In the genomic region with DNA sequence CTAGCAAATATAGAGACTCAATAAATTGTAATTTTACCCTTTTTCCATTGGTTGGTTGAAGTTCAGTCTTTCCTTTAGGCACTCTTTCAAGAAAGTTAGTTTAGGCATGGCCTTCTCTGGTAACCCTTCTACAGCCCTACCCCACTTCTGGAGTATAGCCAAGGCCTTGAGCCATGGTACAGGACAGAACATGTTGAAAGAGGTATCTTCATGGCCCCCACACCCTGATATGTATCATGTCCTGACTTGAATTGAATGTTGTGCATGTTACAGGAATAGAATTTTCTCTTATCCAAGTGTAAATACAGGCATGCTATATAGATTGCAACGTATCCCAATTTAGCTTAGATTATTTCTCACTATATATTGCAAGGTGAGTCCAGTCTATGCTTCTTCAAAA, we compare ENCODE assay signal across 18 cellular contexts.
DNase-seq lines count a peak whose midpoint lies in the region; ATAC-seq and TF ChIP-seq lines count a peak whose summit lies in the region.
"Had no signal": no experiment of that assay in that cellular context is flagged by ENCODE, and none has a peak within 500 bp of the region (broad histone marks: within the 10 kb centered on the region; RNA-seq: fewer than 3 reads in every experiment).

No MANE protein-coding gene starts in this region.

- H3K4me1 ChIP-seq in mammary epithelial cell (ENCODE audit: insufficient read depth, low read length) (peaks cover 35% of the 10 kb centered on the region), left lung (peaks cover 25 to 27% of the 10 kb centered on the region in 2 donors), thoracic aorta (ENCODE audit: control insufficient read depth in 1 of 2, low read depth in 2 of 2) (peaks cover 9 to 31% of the 10 kb centered on the region in 2 donors)

- H3K79me2 ChIP-seq in mammary epithelial cell (ENCODE audit: insufficient read depth, low read length), result peaks cover 98% of the 10 kb centered on the region

- dilution Hi-C loops in mammary epithelial cell (cut with HindIII; ENCODE audit: low sequenced_read_pairs), result no loop called here

- TF ChIP-seq CTCF in RWPE1 (conservative IDR thresholded peaks at IDR 0.05; ENCODE audit: low read depth) (no peak), mammary epithelial cell (conservative IDR thresholded peaks at IDR 0.05 in 1 of 2, IDR thresholded peaks at IDR 0.05 in 1 of 2; ENCODE audit: extremely low read depth in 1 of 2, insufficient read depth in 1 of 2, low read depth in 1 of 2, low read length in 2 of 2) (no peak), left lung (IDR thresholded peaks at IDR 0.05) (no peak), thoracic aorta (IDR thresholded peaks at IDR 0.05) (no peak)

- peak overlapping the region in 1 of 3 experiments; percentile 33 for H3K4me3 ChIP-seq in mammary epithelial cell (replicated peaks in 1 of 3; ENCODE audit: insufficient read depth in 1 of 3, low read depth in 2 of 3, low read length in 3 of 3)
- no peak overlapping the region for H3K4me3 ChIP-seq in left lung
- no peak overlapping the region for H3K4me3 ChIP-seq in thoracic aorta
- H3K4me3 ChIP-seq: cardiac muscle cell, dorsolateral prefrontal cortex, pancreas, right lobe of liver had no signal

- H3K9me3 ChIP-seq in mammary epithelial cell (replicated peaks; ENCODE audit: insufficient read depth, low read length) (no peaks in the 10 kb centered on the region), left lung (no peaks in the 10 kb centered on the region), thoracic aorta (no peaks in the 10 kb centered on the region)
- H3K9me3 ChIP-seq: pancreas, right lobe of liver had no signal

- CTCF ChIA-PET in RWPE1 (lab: Yijun Ruan, JAX), result no interaction called here
- CTCF ChIA-PET in mammary epithelial cell (lab: Charles Lee; ENCODE audit: low non-redundant PET), result no interaction called here

- H3K27me3 ChIP-seq in mammary epithelial cell (ENCODE audit: insufficient read depth, low read length) (no peaks in the 10 kb centered on the region), left lung (no peaks in the 10 kb centered on the region), thoracic aorta (replicated peaks; ENCODE audit: insufficient read depth) (no peaks in the 10 kb centered on the region)
- H3K27me3 ChIP-seq: cardiac muscle cell, dorsolateral prefrontal cortex, pancreas, right lobe of liver had no signal

- DNase-seq in RWPE1 (ENCODE audit: low spot score), result peak; percentile 98
- peak; percentile 93 for DNase-seq in mammary epithelial cell
- DNase-seq in left lung, result no peak
- DNase-seq in thoracic aorta (ENCODE audit: low spot score), result no peak
- DNase-seq in medulla oblongata (ENCODE audit: extremely low spot score), result no peak
- DNase-seq: activated CD4-positive, alpha-beta memory T cell treated with anti-CD3 and anti-CD28 coated beads, Interleukin-2, amount 10 ng/mL, durations not matched to agents 7 days and 5 days; activated T-cell treated with anti-CD3 and anti-CD28 coated beads for 4 hours; amniotic stem cell; CD8-positive, alpha-beta memory T cell; dorsolateral prefrontal cortex; midbrain; NCI-H1694 treated with DMSO at 0.1 percent for 48 hours; pancreas; right lobe of liver; WERI-Rb-1 had no signal

- BruUV-seq in mammary epithelial cell (replicated peaks; lab: Mats Ljungman, UMichigan), result no TSS peak

- no peak overlapping the region for H2AFZ ChIP-seq in mammary epithelial cell (ENCODE audit: low read depth, low read length)

- POLR2A ChIA-PET in RWPE1 (lab: Yijun Ruan, JAX; ENCODE audit: low non-redundant PET), result no interaction called here

- H3K36me3 ChIP-seq in mammary epithelial cell (ENCODE audit: insufficient read depth, low read length) (peaks cover 4% of the 10 kb centered on the region), left lung (no peaks in the 10 kb centered on the region), thoracic aorta (no peaks in the 10 kb centered on the region)
- H3K36me3 ChIP-seq: cardiac muscle cell, pancreas, right lobe of liver, WERI-Rb-1 had no signal

- intact Hi-C loops in mammary epithelial cell (cut with micrococcal nuclease) (loop anchor here (1.0 kb wide), 1 partner anchor 9 kb away; no protein-coding TSS in a partner anchor), left lung (cut with DNase I) (no loop called here)

- WGBS in mammary epithelial cell (ENCODE audit: low coverage, missing lambda C conversion rate), result 0% methylated on average over 1 of the region's 1 CpG

- in situ Hi-C loops in mammary epithelial cell (cut with MboI; ENCODE audit: low sequenced_read_pairs in 2 of 2), result no loop called here

- peak; percentile 8 for ATAC-seq in left lung
- ATAC-seq in thoracic aorta (ENCODE audit: insufficient number of reproducible peaks, low FRiP score, low read depth), result no peak
- no peak for ATAC-seq in GM19452 (IDR thresholded peaks at IDR 0.05; ENCODE audit: unreplicated experiment)
- no peak for ATAC-seq in HG03135 (IDR thresholded peaks at IDR 0.05; ENCODE audit: unreplicated experiment)
- ATAC-seq: pancreas had no signal

- no peak overlapping the region for H3K27ac ChIP-seq in RWPE1
- H3K27ac ChIP-seq in mammary epithelial cell (ENCODE audit: insufficient read depth, low read depth, low read length), result peak overlapping the region; percentile 95
- H3K27ac ChIP-seq in left lung, result peak overlapping the region; percentile 24 to 42
- H3K27ac ChIP-seq in thoracic aorta, result peak overlapping the region; percentile 9 to 67
- H3K27ac ChIP-seq: cardiac muscle cell, dorsolateral prefrontal cortex, pancreas, right lobe of liver, WERI-Rb-1 had no signal

- H4K20me1 ChIP-seq in mammary epithelial cell (ENCODE audit: insufficient read depth, low read length), result no peaks in the 10 kb centered on the region

- peak overlapping the region; percentile 79 for H3K9ac ChIP-seq in mammary epithelial cell (ENCODE audit: insufficient read depth, low read length)

- H3K4me2 ChIP-seq in mammary epithelial cell (ENCODE audit: insufficient read depth, low read depth, low read length), result peak overlapping the region; percentile 82

Comparison
In these comparisons a context has a peak if more than half of its experiments do, and no peak if none do; other contexts are left out.
1. DNase-seq: peak in RWPE1 (single experiment) and mammary epithelial cell (single experiment); none in left lung (0 of 2), thoracic aorta (single experiment) and medulla oblongata (single experiment).